In the genomic region with DNA sequence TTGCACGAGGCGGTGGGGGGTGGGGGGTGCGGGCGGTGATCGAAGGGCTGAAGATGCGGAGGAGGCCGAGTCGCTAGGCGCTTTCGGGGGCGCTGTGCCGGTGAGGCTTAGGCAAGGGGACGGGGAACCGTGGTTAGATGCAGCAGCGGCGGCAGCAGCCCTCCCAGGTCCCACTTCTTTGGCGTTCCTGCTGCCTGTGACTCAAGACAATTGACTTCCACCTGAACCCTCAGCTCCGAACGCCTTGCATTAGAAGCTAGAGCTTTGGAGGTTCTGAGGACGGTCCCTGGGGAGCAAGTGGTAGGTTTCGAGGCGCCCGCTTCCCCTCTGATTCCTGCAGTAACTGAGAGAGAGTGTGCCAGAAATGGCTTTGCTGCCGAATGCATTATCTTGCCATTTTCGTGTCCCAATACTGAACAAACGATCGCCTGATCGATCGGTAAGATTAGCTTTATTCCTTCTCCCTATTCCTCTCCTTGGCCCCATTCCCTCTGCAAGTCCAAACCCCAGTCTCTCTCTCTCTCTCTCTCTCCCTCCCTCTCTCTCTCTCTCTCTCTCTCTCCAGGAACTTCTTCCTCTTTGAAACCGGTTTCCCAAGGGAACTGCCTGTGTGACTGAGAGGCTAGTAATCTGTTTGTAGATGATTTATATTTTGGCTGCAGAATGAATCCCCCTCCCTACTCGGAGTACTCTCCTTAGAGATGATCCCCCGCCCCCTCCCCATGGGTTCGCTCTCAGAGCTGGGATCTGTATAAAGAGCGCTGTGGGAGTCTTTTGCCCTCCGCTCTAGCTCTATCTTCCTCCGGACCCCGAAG, we compare ENCODE assay signal across 9 cellular contexts. TPM values are rescaled to one million over a fixed set of nuclear protein-coding genes. Genes with fewer than 3 reads are reported as not detected.
DNase-seq lines count a peak whose midpoint lies in the region; ATAC-seq and TF ChIP-seq lines count a peak whose summit lies in the region.
"Had no signal": no experiment of that assay in that cellular context is flagged by ENCODE, and none has a peak within 500 bp of the region (broad histone marks: within the 10 kb centered on the region; RNA-seq: fewer than 3 reads in every experiment).

No MANE protein-coding gene starts in this region.

- peak; percentile 50 for ATAC-seq in GM21825 (IDR thresholded peaks at IDR 0.05; ENCODE audit: unreplicated experiment)
- ATAC-seq in lower lobe of right lung = peak; percentile 51 to 53
- ATAC-seq in HG02840 (IDR thresholded peaks at IDR 0.05; ENCODE audit: low FRiP score, unreplicated experiment) = no peak
- ATAC-seq in HG02571 (IDR thresholded peaks at IDR 0.05; ENCODE audit: unreplicated experiment) = no peak

- no peaks in the 10 kb centered on the region for H3K9me3 ChIP-seq in lower lobe of right lung

- H3K4me3 ChIP-seq in coronary artery (peak overlapping the region; percentile 63), lower lobe of right lung (peak overlapping the region; percentile 37)

- peaks cover 42% of the 10 kb centered on the region for H3K27me3 ChIP-seq in lower lobe of right lung (ENCODE audit: low read depth)

- no peaks in the 10 kb centered on the region for H3K4me1 ChIP-seq in lower lobe of right lung

- no peak for TF ChIP-seq CTCF in coronary artery (IDR thresholded peaks at IDR 0.05)
- no peak for TF ChIP-seq CTCF in lower lobe of right lung (IDR thresholded peaks at IDR 0.05)

- no peak overlapping the region for H3K27ac ChIP-seq in coronary artery
- no peak overlapping the region for H3K27ac ChIP-seq in lower lobe of right lung

- no peaks in the 10 kb centered on the region for H3K36me3 ChIP-seq in lower lobe of right lung

- DNase-seq in A172 (ENCODE audit: low spot score) (peak; percentile 56), NCI-H446 (lab: John Stamatoyannopoulos, UW) (peak; percentile 68 to 75), coronary artery (ENCODE audit: low spot score) (no peak), lower lobe of right lung (no peak), posterior vena cava (ENCODE audit: low spot score) (no peak)
- DNase-seq: DND-41 had no signal

- intact Hi-C loops in lower lobe of right lung (cut with DNase I) (no loop called here), posterior vena cava (cut with DNase I) (no loop called here)

RNA-seq across cellular contexts. Expression of a gene that starts 0.7 kb away (rescaled TPM):
- total RNA-seq in A172 (2014; rRNA removed; shearing (Covaris generic)) = not detected in 2 replicates
- total RNA-seq in lower lobe of right lung (2.1 TPM), posterior vena cava (under 1 TPM in 1 of 2 donors, not detected in 1; 0.28 TPM)

Comparison
In these comparisons a context has a peak if more than half of its experiments do, and no peak if none do; other contexts are left out.
1. DNase-seq: peak in A172 (single experiment) and NCI-H446 (2 of 2); none in coronary artery (single experiment), lower lobe of right lung (single experiment) and posterior vena cava (single experiment).
2. ATAC-seq: peak in GM21825 (single experiment) and lower lobe of right lung (2 of 2); none in HG02840 (single experiment) and HG02571 (single experiment).